Comparison of ENCODE assay signal across 1 cellular context in the genomic region with DNA sequence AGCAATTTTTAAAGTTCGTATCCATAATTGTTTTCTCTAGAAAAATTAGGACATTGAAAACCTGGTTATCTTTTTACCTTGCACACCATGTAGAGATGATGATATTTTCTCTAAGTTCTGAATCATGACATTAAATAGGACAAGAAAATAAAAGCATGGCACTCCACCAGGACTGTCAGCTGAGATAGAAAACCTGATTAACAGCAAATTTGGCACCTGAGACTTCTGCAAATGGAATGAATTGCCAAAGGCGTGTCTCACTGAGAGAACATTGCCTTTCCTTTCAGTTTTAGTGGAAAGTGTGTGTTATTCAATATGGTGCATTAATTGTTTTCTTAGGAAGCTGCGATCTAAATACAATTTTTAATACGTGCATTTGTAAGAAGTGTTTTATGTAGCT.
TF ChIP-seq lines count a peak whose summit lies in the region.

No MANE protein-coding gene starts in this region.

TF ChIP-seq in SK-N-SH, 30 proteins besides CTCF, POLR2A, EP300 and RAD21 (continued from another document):
- TF ChIP-seq, protein P1, sequence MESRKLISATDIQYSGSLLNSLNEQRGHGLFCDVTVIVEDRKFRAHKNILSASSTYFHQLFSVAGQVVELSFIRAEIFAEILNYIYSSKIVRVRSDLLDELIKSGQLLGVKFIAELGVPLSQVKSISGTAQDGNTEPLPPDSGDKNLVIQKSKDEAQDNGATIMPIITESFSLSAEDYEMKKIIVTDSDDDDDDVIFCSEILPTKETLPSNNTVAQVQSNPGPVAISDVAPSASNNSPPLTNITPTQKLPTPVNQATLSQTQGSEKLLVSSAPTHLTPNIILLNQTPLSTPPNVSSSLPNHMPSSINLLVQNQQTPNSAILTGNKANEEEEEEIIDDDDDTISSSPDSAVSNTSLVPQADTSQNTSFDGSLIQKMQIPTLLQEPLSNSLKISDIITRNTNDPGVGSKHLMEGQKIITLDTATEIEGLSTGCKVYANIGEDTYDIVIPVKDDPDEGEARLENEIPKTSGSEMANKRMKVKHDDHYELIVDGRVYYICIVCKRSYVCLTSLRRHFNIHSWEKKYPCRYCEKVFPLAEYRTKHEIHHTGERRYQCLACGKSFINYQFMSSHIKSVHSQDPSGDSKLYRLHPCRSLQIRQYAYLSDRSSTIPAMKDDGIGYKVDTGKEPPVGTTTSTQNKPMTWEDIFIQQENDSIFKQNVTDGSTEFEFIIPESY (IDR thresholded peaks at IDR 0.05; ENCODE audit: borderline replicate concordance, low read depth) = no peak
- no peak for TF ChIP-seq YY1 (IDR thresholded peaks at IDR 0.05; ENCODE audit: low read depth)
- TF ChIP-seq FOSL2 (IDR thresholded peaks at IDR 0.05; ENCODE audit: borderline replicate concordance, low read depth) = no peak
- no peak for TF ChIP-seq EZH2phosphoT487 (IDR thresholded peaks at IDR 0.05; ENCODE audit: borderline replicate concordance, low read depth)
- TF ChIP-seq NRF1 (IDR thresholded peaks at IDR 0.05; ENCODE audit: low read depth, low read length) = no peak
- no peak for TF ChIP-seq TAF1 (IDR thresholded peaks at IDR 0.05; ENCODE audit: borderline replicate concordance, low read depth, low read length)
- peak; percentile 46; the same call in 1 of the 2 replicates for TF ChIP-seq RCOR1 (IDR thresholded peaks at IDR 0.05; ENCODE audit: low read length)
- no peak for TF ChIP-seq REST (IDR thresholded peaks at IDR 0.05; ENCODE audit: low read depth, low read length)
- TF ChIP-seq POLR2AphosphoS5 (IDR thresholded peaks at IDR 0.05; ENCODE audit: low read depth, low read length) = no peak
- TF ChIP-seq SIN3A (IDR thresholded peaks at IDR 0.05; ENCODE audit: borderline replicate concordance, low read depth, low read length) = no peak
- TF ChIP-seq RFX5 (IDR thresholded peaks at IDR 0.05; ENCODE audit: low read length) = no peak
- TF ChIP-seq SMC3 (IDR thresholded peaks at IDR 0.05; ENCODE audit: low read depth, low read length) = no peak
